6 cellular contexts compared by ENCODE assay signal in the genomic region with DNA sequence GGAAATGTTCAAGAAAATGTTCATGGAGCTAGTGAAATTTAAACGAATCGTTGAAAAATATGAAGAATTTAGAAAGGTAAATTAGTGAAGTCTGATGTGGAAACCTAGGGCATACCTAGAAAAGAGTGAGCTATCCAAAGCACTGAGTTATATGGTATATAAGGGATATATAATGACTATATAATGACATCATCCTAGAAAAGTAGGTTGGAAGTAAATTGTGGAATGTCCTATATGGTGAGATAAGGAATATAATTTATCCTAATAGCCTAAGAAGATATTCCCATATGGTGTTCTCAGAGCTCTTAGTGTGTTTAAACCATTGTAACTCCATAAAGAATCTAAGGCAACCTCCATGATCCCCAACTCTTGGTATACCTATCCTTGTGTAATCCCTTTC.
"Had no signal": no experiment of that assay in that cellular context is flagged by ENCODE, and none has a peak within 500 bp of the region (broad histone marks: within the 10 kb centered on the region; RNA-seq: fewer than 3 reads in every experiment).

No MANE protein-coding gene starts in this region.

- H3K4me3 ChIP-seq: K562 had no signal

- H3K27ac ChIP-seq: HL-60 had no signal

- FAIRE-seq: HTR-8/SVneo, K562 had no signal

- ATAC-seq: K562 had no signal

- DNase-seq: IMR-90, KBM-7, KG1 had no signal
